10 cellular contexts compared by ENCODE assay signal in genomic region chr17:59151591-59151990, GRCh38. TPM values are rescaled to one million over a fixed set of nuclear protein-coding genes. Genes with fewer than 3 reads are reported as not detected.
DNase-seq lines count a peak whose midpoint lies in the region; ATAC-seq and TF ChIP-seq lines count a peak whose summit lies in the region.
"Had no signal": no experiment of that assay in that cellular context is flagged by ENCODE, and none has a peak within 500 bp of the region (broad histone marks: within the 10 kb centered on the region; RNA-seq: fewer than 3 reads in every experiment).

No MANE protein-coding gene starts in this region.

- no peaks in the 10 kb centered on the region for H3K27me3 ChIP-seq in Karpas-422 (ENCODE audit: low read length)
- H3K27me3 ChIP-seq in mammary epithelial cell (ENCODE audit: insufficient read depth, low read length) = no peaks in the 10 kb centered on the region
- H3K27me3 ChIP-seq in SJCRH30 = no peaks in the 10 kb centered on the region
- H3K27me3 ChIP-seq in BE2C = no peaks in the 10 kb centered on the region

- no peak overlapping the region for H2AFZ ChIP-seq in Karpas-422 (ENCODE audit: low read length)
- H2AFZ ChIP-seq in mammary epithelial cell (ENCODE audit: low read depth, low read length) = no peak overlapping the region

- peak overlapping the region; percentile 17 for H3K27ac Mint-ChIP-seq in activated CD4-positive, alpha-beta T cell treated with anti-CD3 and anti-CD28 coated beads for 36 hours
- H3K27ac Mint-ChIP-seq in nephron progenitor cell = peak overlapping the region; percentile 0

- in situ Hi-C loops in mammary epithelial cell (cut with MboI; ENCODE audit: low sequenced_read_pairs in 2 of 2) = no loop called here

- no peak overlapping the region for H3K4me3 Mint-ChIP-seq in activated CD4-positive, alpha-beta T cell treated with anti-CD3 and anti-CD28 coated beads for 36 hours
- H3K4me3 Mint-ChIP-seq in nephron progenitor cell = no peak overlapping the region

- H3K4me2 ChIP-seq in Karpas-422 (ENCODE audit: low read depth, low read length, poor library complexity, severe bottlenecking) (peak overlapping the region; percentile 77), mammary epithelial cell (ENCODE audit: insufficient read depth, low read depth, low read length) (peak overlapping the region; percentile 90)

- H3K4me3 ChIP-seq in Karpas-422 (ENCODE audit: low read length) (no peak overlapping the region), mammary epithelial cell (replicated peaks in 1 of 3; ENCODE audit: insufficient read depth in 1 of 3, low read depth in 2 of 3, low read length in 3 of 3) (peak overlapping the region in 1 of 3 experiments; percentile 13), SJCRH30 (no peak overlapping the region), BE2C (ENCODE audit: low read depth, low read length) (no peak overlapping the region)

- H4K20me1 ChIP-seq in Karpas-422 (ENCODE audit: insufficient read depth, low read depth, low read length) (no peaks in the 10 kb centered on the region), mammary epithelial cell (ENCODE audit: insufficient read depth, low read length) (no peaks in the 10 kb centered on the region)

- no peaks in the 10 kb centered on the region for H3K9me2 ChIP-seq in Karpas-422 (replicated peaks; ENCODE audit: insufficient read depth, low read length)

- H3K9me3 ChIP-seq in Karpas-422 (ENCODE audit: low read length) (no peaks in the 10 kb centered on the region), mammary epithelial cell (replicated peaks; ENCODE audit: insufficient read depth, low read length) (no peaks in the 10 kb centered on the region), SJCRH30 (replicated peaks) (no peaks in the 10 kb centered on the region), BE2C (no peaks in the 10 kb centered on the region)

- WGBS in mammary epithelial cell (ENCODE audit: low coverage, missing lambda C conversion rate) = 100% methylated on average over 1 of the region's 1 CpG

- H3K79me2 ChIP-seq in Karpas-422 (ENCODE audit: low read length) = peaks cover 91% of the 10 kb centered on the region
- peaks cover 90% of the 10 kb centered on the region for H3K79me2 ChIP-seq in mammary epithelial cell (ENCODE audit: insufficient read depth, low read length)

- H3K27ac ChIP-seq in Karpas-422 (ENCODE audit: low read length) (no peak overlapping the region), mammary epithelial cell (ENCODE audit: insufficient read depth, low read depth, low read length) (peak overlapping the region; percentile 91), SJCRH30 (no peak overlapping the region)

- intact Hi-C loops in activated CD4-positive, alpha-beta T cell treated with anti-CD3 and anti-CD28 coated beads for 36 hours (cut with DNase I, micrococcal nuclease) = loop anchor here (10.0 kb wide), 2 partner anchors 413 to 817 kb away; partner anchors contain the start of gene DHX40 (in 1 of the 2)
- intact Hi-C loops in mammary epithelial cell (cut with micrococcal nuclease) = no loop called here

- dilution Hi-C loops in mammary epithelial cell (cut with HindIII; ENCODE audit: low sequenced_read_pairs) = no loop called here

- peaks cover 37% of the 10 kb centered on the region for H3K4me1 ChIP-seq in Karpas-422 (ENCODE audit: low read length)
- peaks cover 25% of the 10 kb centered on the region for H3K4me1 ChIP-seq in mammary epithelial cell (ENCODE audit: insufficient read depth, low read length)
- peaks cover 12% of the 10 kb centered on the region for H3K4me1 ChIP-seq in SJCRH30
- no peaks in the 10 kb centered on the region; the same call in 1 of the 2 replicates for H3K4me1 ChIP-seq in BE2C

- POLR2A ChIA-PET in activated CD4-positive, alpha-beta T cell treated with anti-CD3 and anti-CD28 coated beads for 36 hours (lab: Charles Lee) = no interaction called here

- H3K9ac ChIP-seq in Karpas-422 (ENCODE audit: low read length) = no peak overlapping the region
- peak overlapping the region; percentile 36 for H3K9ac ChIP-seq in mammary epithelial cell (ENCODE audit: insufficient read depth, low read length)

- TF ChIP-seq CTCF in mammary epithelial cell (conservative IDR thresholded peaks at IDR 0.05 in 1 of 2, IDR thresholded peaks at IDR 0.05 in 1 of 2; ENCODE audit: extremely low read depth in 1 of 2, insufficient read depth in 1 of 2, low read depth in 1 of 2, low read length in 2 of 2) (no peak), nephron progenitor cell (IDR thresholded peaks at IDR 0.05) (no peak), BE2C (IDR thresholded peaks at IDR 0.05; ENCODE audit: low read depth, low read length) (no peak)

- DNase-seq in activated CD4-positive, alpha-beta T cell treated with anti-CD3 and anti-CD28 coated beads for 36 hours = no peak
- no peak for DNase-seq in activated CD4-positive, alpha-beta T cell treated with anti-CD3 and anti-CD28 coated beads for 48 hours
- DNase-seq in Karpas-422 (no peak), mammary epithelial cell (no peak), nephron progenitor cell (no peak), SJCRH30 (no peak), BE2C (no peak)
- no peak for DNase-seq in stimulated activated CD4-positive, alpha-beta T cell treated with anti-CD3 and anti-CD28 coated beads, Interleukin-2, amount 100 ng/mL, for 48 hours
- DNase-seq: effector CD8-positive, alpha-beta T cell; T-helper 9 cell had no signal

- H3K9me3 Mint-ChIP-seq in activated CD4-positive, alpha-beta T cell treated with anti-CD3 and anti-CD28 coated beads for 36 hours (ENCODE audit: low read depth) = no peaks in the 10 kb centered on the region
- peaks cover 4% of the 10 kb centered on the region for H3K9me3 Mint-ChIP-seq in nephron progenitor cell

- no TSS peak for BruUV-seq in mammary epithelial cell (replicated peaks; lab: Mats Ljungman, UMichigan)

- H3K36me3 Mint-ChIP-seq in activated CD4-positive, alpha-beta T cell treated with anti-CD3 and anti-CD28 coated beads for 36 hours (ENCODE audit: low read depth) = peaks cover 10% of the 10 kb centered on the region
- peaks cover 39% of the 10 kb centered on the region for H3K36me3 Mint-ChIP-seq in nephron progenitor cell (ENCODE audit: low read depth)

- no peak for ATAC-seq in activated CD4-positive, alpha-beta T cell treated with anti-CD3 and anti-CD28 coated beads for 36 hours

- peaks cover 43% of the 10 kb centered on the region for H3K4me1 Mint-ChIP-seq in activated CD4-positive, alpha-beta T cell treated with anti-CD3 and anti-CD28 coated beads for 36 hours
- peaks cover 33% of the 10 kb centered on the region for H3K4me1 Mint-ChIP-seq in nephron progenitor cell

- no peaks in the 10 kb centered on the region for H3K27me3 Mint-ChIP-seq in activated CD4-positive, alpha-beta T cell treated with anti-CD3 and anti-CD28 coated beads for 36 hours
- H3K27me3 Mint-ChIP-seq in nephron progenitor cell (ENCODE audit: low read depth, poor library complexity) = no peaks in the 10 kb centered on the region

- CTCF ChIA-PET in activated CD4-positive, alpha-beta T cell treated with anti-CD3 and anti-CD28 coated beads for 36 hours (lab: Charles Lee) = interaction anchor here (0.6 to 2.1 kb wide), 5 partner anchors 9 to 168 kb away, joined by 3 to 8 read pairs (median 3); partner anchors contain the start of gene TRIM37
- CTCF ChIA-PET in mammary epithelial cell (lab: Charles Lee; ENCODE audit: low non-redundant PET) = no interaction called here

- H3K36me3 ChIP-seq in Karpas-422 (ENCODE audit: insufficient read depth, low read length) (peaks cover 18% of the 10 kb centered on the region; the same call in 1 of the 2 replicates), mammary epithelial cell (ENCODE audit: insufficient read depth, low read length) (no peaks in the 10 kb centered on the region), SJCRH30 (peaks cover 13% of the 10 kb centered on the region), BE2C (peaks cover 9% of the 10 kb centered on the region)

RNA-seq across cellular contexts. Expression of gene SKA2, which starts 3.4 kb away (rescaled TPM):
- 100 to 1,000 TPM in 1 of 2 experiments, 10 to 100 TPM in 1; 79.5 to 112 TPM for total RNA-seq in activated CD4-positive, alpha-beta T cell treated with anti-CD3 and anti-CD28 coated beads for 36 hours
- total RNA-seq in Karpas-422 (2014; rRNA removed; shearing (Covaris generic); ENCODE audit: low replicate concordance) = 25.6 and 42.0 TPM in 2 replicates
- 10 to 100 TPM; 34.0 to 72.9 TPM for total RNA-seq in mammary epithelial cell
- polyA plus RNA-seq in mammary epithelial cell = 41.5 TPM
- polyA minus RNA-seq in mammary epithelial cell = 38.1 TPM
- 174 and 210 TPM in 2 replicates for total RNA-seq in SJCRH30 (2014; rRNA removed; shearing (Covaris generic))
- polyA plus RNA-seq in BE2C (2012; ENCODE audit: insufficient read depth, insufficient read length, low read depth) = 45.3 TPM

RNA-seq across cellular contexts. Expression of gene PRR11, which starts 4.0 kb away (rescaled TPM):
- 10 to 100 TPM; 73.6 to 95.9 TPM for total RNA-seq in activated CD4-positive, alpha-beta T cell treated with anti-CD3 and anti-CD28 coated beads for 36 hours
- total RNA-seq in Karpas-422 (2014; rRNA removed; shearing (Covaris generic); ENCODE audit: low replicate concordance) = 11.6 and 15.2 TPM in 2 replicates
- total RNA-seq in mammary epithelial cell = 10 to 100 TPM in 1 of 2 donors, 1 to 10 TPM in 1; 8.5 to 59.3 TPM
- 80.3 TPM for polyA plus RNA-seq in mammary epithelial cell
- 35.8 TPM for polyA minus RNA-seq in mammary epithelial cell
- 72.8 and 77.8 TPM in 2 replicates for total RNA-seq in SJCRH30 (2014; rRNA removed; shearing (Covaris generic))
- 6.7 TPM for polyA plus RNA-seq in BE2C (2012; ENCODE audit: insufficient read depth, insufficient read length, low read depth)

RNA-seq across cellular contexts. Expression of gene TRIM37, which starts 44.9 kb away (rescaled TPM):
- 10 to 100 TPM; 21.3 to 22.7 TPM for total RNA-seq in activated CD4-positive, alpha-beta T cell treated with anti-CD3 and anti-CD28 coated beads for 36 hours
- total RNA-seq in Karpas-422 (2014; rRNA removed; shearing (Covaris generic); ENCODE audit: low replicate concordance) = 30.1 and 36.2 TPM in 2 replicates
- total RNA-seq in mammary epithelial cell = 10 to 100 TPM; 34.2 to 42.7 TPM
- polyA plus RNA-seq in mammary epithelial cell = 15.1 TPM
- polyA minus RNA-seq in mammary epithelial cell = 14.1 TPM
- total RNA-seq in SJCRH30 (2014; rRNA removed; shearing (Covaris generic)) = 32.6 and 44.9 TPM in 2 replicates
- polyA plus RNA-seq in BE2C (2012; ENCODE audit: insufficient read depth, insufficient read length, low read depth) = 14.4 TPM

RNA-seq across cellular contexts. Expression of gene SMG8, which starts 58.2 kb away (rescaled TPM):
- 10 to 100 TPM; 17.4 to 18.3 TPM for total RNA-seq in activated CD4-positive, alpha-beta T cell treated with anti-CD3 and anti-CD28 coated beads for 36 hours
- 17.4 and 18.3 TPM in 2 replicates for total RNA-seq in Karpas-422 (2014; rRNA removed; shearing (Covaris generic); ENCODE audit: low replicate concordance)
- 10 to 100 TPM; 15.8 to 24.0 TPM for total RNA-seq in mammary epithelial cell
- polyA plus RNA-seq in mammary epithelial cell = 13.1 TPM
- 15.9 TPM for polyA minus RNA-seq in mammary epithelial cell
- 24.0 and 24.3 TPM in 2 replicates for total RNA-seq in SJCRH30 (2014; rRNA removed; shearing (Covaris generic))
- polyA plus RNA-seq in BE2C (2012; ENCODE audit: insufficient read depth, insufficient read length, low read depth) = 38.4 TPM
